Comparison of ENCODE assay signal across 23 cellular contexts in the genomic region with DNA sequence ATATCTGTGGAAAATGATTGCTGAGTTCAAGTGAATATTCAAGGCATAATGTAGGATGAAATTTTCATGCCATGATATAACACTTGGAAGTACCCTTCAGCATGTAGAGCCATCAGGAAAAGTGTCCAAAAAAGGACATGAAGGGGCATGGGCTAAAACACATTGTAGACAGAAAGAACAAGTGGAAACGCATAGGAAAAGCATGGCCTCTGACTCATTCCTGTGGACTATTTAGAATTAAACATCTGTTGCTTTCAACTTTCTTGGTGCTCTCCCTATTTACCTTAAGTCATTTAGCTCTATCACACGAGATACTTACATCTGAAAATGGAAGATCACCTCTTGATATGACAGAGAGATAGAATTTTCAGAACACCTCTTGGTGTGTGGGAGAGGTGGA.
"Had no signal": no experiment of that assay in that cellular context is flagged by ENCODE, and none has a peak within 500 bp of the region (broad histone marks: within the 10 kb centered on the region; RNA-seq: fewer than 3 reads in every experiment).

No MANE protein-coding gene starts in this region.

- H3K4me1 Mint-ChIP-seq: activated CD4-positive, alpha-beta T cell treated with anti-CD3 and anti-CD28 coated beads, Interleukin-2, amount 10 ng/mL, durations not matched to agents 24 days and 14 days; activated T-helper 17 cell treated with anti-CD3 and anti-CD28 coated beads, Interleukin-2, amount 50 U/mL, for 72 hours; central memory CD8-positive, alpha-beta T cell had no signal

- H3K4me1 ChIP-seq: uterus had no signal

- H3K4me3 ChIP-seq: coronary artery, esophagus muscularis mucosa, lung, tibial nerve, uterus had no signal

- H3K9me3 Mint-ChIP-seq: activated CD4-positive, alpha-beta T cell treated with anti-CD3 and anti-CD28 coated beads, Interleukin-2, amount 10 ng/mL, durations not matched to agents 24 days and 14 days; activated CD8-positive, alpha-beta T cell treated with anti-CD3 and anti-CD28 coated beads for 36 hours; activated T-helper 17 cell treated with anti-CD3 and anti-CD28 coated beads, Interleukin-2, amount 50 U/mL, for 72 hours; nephron progenitor cell; stimulated activated naive CD8-positive, alpha-beta T cell treated with anti-CD3 and anti-CD28 coated beads, Interleukin-15, Interleukin-2, amounts not matched to agents 100 ng/mL and 50 ng/mL, for 24 hours had no signal

- H3K36me3 Mint-ChIP-seq: brain had no signal

- H3K27me3 Mint-ChIP-seq: activated CD4-positive, alpha-beta T cell treated with anti-CD3 and anti-CD28 coated beads, Interleukin-2, amount 10 ng/mL, durations not matched to agents 24 days and 14 days; activated CD8-positive, alpha-beta T cell treated with anti-CD3 and anti-CD28 coated beads for 36 hours; activated T-helper 17 cell treated with anti-CD3 and anti-CD28 coated beads, Interleukin-2, amount 50 U/mL, for 72 hours; central memory CD8-positive, alpha-beta T cell; stimulated activated naive CD8-positive, alpha-beta T cell treated with anti-CD3 and anti-CD28 coated beads, Interleukin-15, Interleukin-2, amounts not matched to agents 100 ng/mL and 50 ng/mL, for 24 hours had no signal

- H3K9me3 ChIP-seq: esophagus muscularis mucosa, tibial nerve, uterus had no signal

- H3K27ac ChIP-seq: coronary artery, esophagus muscularis mucosa, tibial nerve, uterus had no signal

- H3K4me3 Mint-ChIP-seq: activated CD4-positive, alpha-beta T cell treated with anti-CD3 and anti-CD28 coated beads, Interleukin-2, amount 10 ng/mL, durations not matched to agents 24 days and 14 days; activated CD8-positive, alpha-beta T cell treated with anti-CD3 and anti-CD28 coated beads for 36 hours; activated T-helper 17 cell treated with anti-CD3 and anti-CD28 coated beads, Interleukin-2, amount 50 U/mL, for 72 hours; brain; central memory CD8-positive, alpha-beta T cell; nephron progenitor cell; stimulated activated naive CD8-positive, alpha-beta T cell treated with anti-CD3 and anti-CD28 coated beads, Interleukin-15, Interleukin-2, amounts not matched to agents 100 ng/mL and 50 ng/mL, for 24 hours had no signal

- H3K27me3 ChIP-seq: esophagus muscularis mucosa, tibial nerve, uterus had no signal

- ATAC-seq: activated CD8-positive, alpha-beta T cell treated with anti-CD3 and anti-CD28 coated beads for 36 hours; activated T-helper 17 cell treated with anti-CD3 and anti-CD28 coated beads, Interleukin-2, amount 50 U/mL, for 72 hours; left cardiac atrium had no signal

- DNase-seq: activated CD4-positive, alpha-beta T cell treated with anti-CD3 and anti-CD28 coated beads, Interleukin-2, amount 10 ng/mL, durations not matched to agents 24 days and 14 days; activated CD8-positive, alpha-beta T cell treated with anti-CD3 and anti-CD28 coated beads for 36 hours; activated naive CD4-positive, alpha-beta T cell treated with Interleukin-2 at 50 U/mL for 16 hours; activated T-cell treated with anti-CD3 and anti-CD28 coated beads, Interleukin-2, amount 50 U/mL, for 1 hour; effector CD4-positive, alpha-beta T cell; glutamatergic neuron; hippocampal formation; left cardiac atrium; midbrain; nephron progenitor cell; occipital lobe; retina; stimulated activated CD4-positive, alpha-beta T cell treated with anti-CD3 and anti-CD28 coated beads, Interleukin-2, amount 100 ng/mL, for 24 hours; T1000; uterus had no signal

- H3K36me3 ChIP-seq: esophagus muscularis mucosa, tibial nerve, uterus had no signal

- H3K27ac Mint-ChIP-seq: activated CD4-positive, alpha-beta T cell treated with anti-CD3 and anti-CD28 coated beads, Interleukin-2, amount 10 ng/mL, durations not matched to agents 24 days and 14 days; activated CD8-positive, alpha-beta T cell treated with anti-CD3 and anti-CD28 coated beads for 36 hours; activated T-helper 17 cell treated with anti-CD3 and anti-CD28 coated beads, Interleukin-2, amount 50 U/mL, for 72 hours; brain; nephron progenitor cell; stimulated activated naive CD8-positive, alpha-beta T cell treated with anti-CD3 and anti-CD28 coated beads, Interleukin-15, Interleukin-2, amounts not matched to agents 100 ng/mL and 50 ng/mL, for 24 hours had no signal
